Comparison of ENCODE assay signal across 14 cellular contexts in genomic region chr16:69108069-69108904, GRCh38. TPM values are rescaled to one million over a fixed set of nuclear protein-coding genes. Genes with fewer than 3 reads are reported as not detected.
DNase-seq lines count a peak whose midpoint lies in the region; ATAC-seq and TF ChIP-seq lines count a peak whose summit lies in the region.
"Had no signal": no experiment of that assay in that cellular context is flagged by ENCODE, and none has a peak within 500 bp of the region (broad histone marks: within the 10 kb centered on the region; RNA-seq: fewer than 3 reads in every experiment).

No MANE protein-coding gene starts in this region.

- POLR2A ChIA-PET in RWPE1 (lab: Yijun Ruan, JAX; ENCODE audit: low non-redundant PET), result no interaction called here

- peaks cover 32% of the 10 kb centered on the region for H3K4me1 ChIP-seq in GM23338 (ENCODE audit: insufficient read depth)
- H3K4me1 ChIP-seq in iPS-15b (ENCODE audit: control insufficient read depth, insufficient read depth, low read length), result peaks cover 7% of the 10 kb centered on the region
- peaks cover 14% of the 10 kb centered on the region for H3K4me1 ChIP-seq in rectal smooth muscle tissue (ENCODE audit: control insufficient read depth, insufficient read depth, low read length)

- TF ChIP-seq CTCF in GM23338 (conservative IDR thresholded peaks at IDR 0.05; ENCODE audit: low read depth in 2 of 2) (0 out of 4 replicates have a peak, but pooled peaks of 1 of the 2 experiments have one; percentile 5), RWPE1 (conservative IDR thresholded peaks at IDR 0.05; ENCODE audit: low read depth) (no peak)

- peaks cover 51% of the 10 kb centered on the region for H3K36me3 Mint-ChIP-seq in GM23338 (ENCODE audit: low read depth)
- H3K36me3 Mint-ChIP-seq in stimulated activated naive B cell treated with anti-CD40 and anti-IgM and Interleukin-4, amounts not matched to agents 10 μg/mL and 1 μg/mL and 100 μg/mL, for 72 hours, result peaks cover 31 to 49% of the 10 kb centered on the region in 2 donors
- H3K36me3 Mint-ChIP-seq: activated CD8-positive, alpha-beta memory T cell treated with anti-CD3 and anti-CD28 coated beads, Interleukin-2, amount 10 ng/mL, durations not matched to agents 7 days and 5 days had no signal

- H3K9me3 ChIP-seq in iPS-15b (ENCODE audit: control insufficient read depth, insufficient read depth, low read length), result no peaks in the 10 kb centered on the region

- DNase-seq in GM23338 (ENCODE audit: low spot score) (peak; percentile 75), RWPE1 (ENCODE audit: low spot score) (no peak), AML-193 (lab: John Stamatoyannopoulos, UW) (no peak), nucleus accumbens (lab: John Stamatoyannopoulos, UW) (no peak)
- DNase-seq in stimulated activated naive B cell treated with anti-CD40 and anti-IgM and Interleukin-4, amounts not matched to agents 10 μg/mL and 1 μg/mL and 100 μg/mL, for 72 hours, result no peak
- DNase-seq: activated CD8-positive, alpha-beta memory T cell treated with anti-CD3 and anti-CD28 coated beads, Interleukin-2, amount 10 ng/mL, durations not matched to agents 7 days and 5 days; Kasumi-1; NCI-H510A; stimulated activated CD4-positive, alpha-beta T cell treated with anti-CD3 and anti-CD28 coated beads, Interleukin-12 subunit alpha, Interleukin-12 subunit beta, amount 100 ng/mL, for 4 hours; T-helper 1 cell had no signal

- H3K27ac Mint-ChIP-seq in GM23338, result peak overlapping the region; percentile 84
- H3K27ac Mint-ChIP-seq in stimulated activated naive B cell treated with anti-CD40 and anti-IgM and Interleukin-4, amounts not matched to agents 10 μg/mL and 1 μg/mL and 100 μg/mL, for 72 hours, result no peak overlapping the region
- H3K27ac Mint-ChIP-seq: activated CD8-positive, alpha-beta memory T cell treated with anti-CD3 and anti-CD28 coated beads, Interleukin-2, amount 10 ng/mL, durations not matched to agents 7 days and 5 days; memory B cell had no signal

- H3K4me3 Mint-ChIP-seq in GM23338, result peak overlapping the region; percentile 94
- no peak overlapping the region for H3K4me3 Mint-ChIP-seq in stimulated activated naive B cell treated with anti-CD40 and anti-IgM and Interleukin-4, amounts not matched to agents 10 μg/mL and 1 μg/mL and 100 μg/mL, for 72 hours
- H3K4me3 Mint-ChIP-seq: activated CD8-positive, alpha-beta memory T cell treated with anti-CD3 and anti-CD28 coated beads, Interleukin-2, amount 10 ng/mL, durations not matched to agents 7 days and 5 days; memory B cell had no signal

- CTCF ChIA-PET in RWPE1 (lab: Yijun Ruan, JAX), result interaction anchor here (0.5 to 1.4 kb wide), 9 partner anchors 9 to 713 kb away, joined by 3 to 7 read pairs (median 3); no protein-coding TSS in a partner anchor

- H3K4me3 ChIP-seq in GM23338 (peak overlapping the region; percentile 95), iPS-15b (ENCODE audit: low read depth, low read length) (peak overlapping the region; percentile 89), rectal smooth muscle tissue (ENCODE audit: low read length) (peak overlapping the region; percentile 63)

- H3K4me2 ChIP-seq in GM23338, result peak overlapping the region; percentile 99

- H3F3A ChIP-seq in GM23338 (replicated peaks; ENCODE audit: low read depth), result peaks cover 45% of the 10 kb centered on the region; the same call in 1 of the 2 replicates

- peak overlapping the region; percentile 83 for H3K27ac ChIP-seq in GM23338 (ENCODE audit: low read depth)
- H3K27ac ChIP-seq in RWPE1, result peak overlapping the region; percentile 37
- no peak overlapping the region for H3K27ac ChIP-seq in rectal smooth muscle tissue (ENCODE audit: low read depth, low read length)

- H3K36me3 ChIP-seq in GM23338 (ENCODE audit: insufficient read depth) (peaks cover 31% of the 10 kb centered on the region), iPS-15b (ENCODE audit: control insufficient read depth, insufficient read depth, low read length) (peaks cover 30% of the 10 kb centered on the region), rectal smooth muscle tissue (ENCODE audit: control insufficient read depth, insufficient read depth, low read length) (peaks cover 8% of the 10 kb centered on the region)

- peaks cover 43% of the 10 kb centered on the region for H3K4me1 Mint-ChIP-seq in GM23338
- H3K4me1 Mint-ChIP-seq in stimulated activated naive B cell treated with anti-CD40 and anti-IgM and Interleukin-4, amounts not matched to agents 10 μg/mL and 1 μg/mL and 100 μg/mL, for 72 hours, result peaks cover 22 to 38% of the 10 kb centered on the region in 2 donors

- H3K9ac ChIP-seq in iPS-15b (ENCODE audit: low read depth, low read length) (peak overlapping the region; percentile 41), rectal smooth muscle tissue (ENCODE audit: low read length) (no peak overlapping the region)

- peaks cover 46% of the 10 kb centered on the region for H3K79me2 ChIP-seq in GM23338 (replicated peaks; ENCODE audit: insufficient read depth)

- ATAC-seq in GM23338 (peak; percentile 16), GM18511 (IDR thresholded peaks at IDR 0.05; ENCODE audit: unreplicated experiment) (no peak)
- ATAC-seq in stimulated activated naive B cell treated with anti-CD40 and anti-IgM and Interleukin-4, amounts not matched to agents 10 μg/mL and 1 μg/mL and 100 μg/mL, for 72 hours (replicated peaks), result no peak
- ATAC-seq: activated CD8-positive, alpha-beta memory T cell treated with anti-CD3 and anti-CD28 coated beads, Interleukin-2, amount 10 ng/mL, durations not matched to agents 7 days and 5 days had no signal

- H3K9me3 Mint-ChIP-seq in GM23338, result no peaks in the 10 kb centered on the region
- no peaks in the 10 kb centered on the region for H3K9me3 Mint-ChIP-seq in stimulated activated naive B cell treated with anti-CD40 and anti-IgM and Interleukin-4, amounts not matched to agents 10 μg/mL and 1 μg/mL and 100 μg/mL, for 72 hours
- H3K9me3 Mint-ChIP-seq: memory B cell had no signal

- 0 out of 2 replicates have a peak overlapping the region, but pooled peaks have one; percentile 80 for H2AFZ ChIP-seq in GM23338

- no peaks in the 10 kb centered on the region for H3K9me2 ChIP-seq in GM23338 (ENCODE audit: insufficient read depth)

- peaks cover 32% of the 10 kb centered on the region for H3K27me3 Mint-ChIP-seq in GM23338 (ENCODE audit: insufficient read depth, low read depth, poor library complexity)
- peaks cover 39 to 44% of the 10 kb centered on the region in 2 donors for H3K27me3 Mint-ChIP-seq in stimulated activated naive B cell treated with anti-CD40 and anti-IgM and Interleukin-4, amounts not matched to agents 10 μg/mL and 1 μg/mL and 100 μg/mL, for 72 hours

- H4K20me1 ChIP-seq in GM23338 (replicated peaks; ENCODE audit: insufficient read depth), result no peaks in the 10 kb centered on the region; the same call in 1 of the 2 replicates

- H3K27me3 ChIP-seq in GM23338 (ENCODE audit: insufficient read depth) (no peaks in the 10 kb centered on the region), iPS-15b (ENCODE audit: control insufficient read depth, insufficient read depth, low read length) (peaks cover 4% of the 10 kb centered on the region), rectal smooth muscle tissue (ENCODE audit: control insufficient read depth, insufficient read depth, low read length) (peaks cover 3% of the 10 kb centered on the region)

TF ChIP-seq in GM23338, 12 proteins besides CTCF, POLR2A, EP300 and RAD21:
- no peak for TF ChIP-seq ETS1 (IDR thresholded peaks at IDR 0.05)
- TF ChIP-seq POLR2AphosphoS5 (IDR thresholded peaks at IDR 0.05; ENCODE audit: low read depth), result peak; percentile 37; the same call in 1 of the 2 replicates
- TF ChIP-seq JUNB (IDR thresholded peaks at IDR 0.05; ENCODE audit: unreplicated experiment), result no peak
- TF ChIP-seq STAT1 (IDR thresholded peaks at IDR 0.05; ENCODE audit: unreplicated experiment), result no peak
TF ChIP-seq in GM23338: peak in this region for 1.

RNA-seq across cellular contexts. Expression of gene HAS3, which starts 2.8 kb away (rescaled TPM):
- 54.9 and 56.7 TPM in 2 replicates for total RNA-seq in GM23338 (2014; rRNA removed; shearing (Covaris generic))
- 7.3 TPM in 2 replicates for polyA plus RNA-seq in GM23338 (2016; fragmentation: Nextera tagmentation; extraction: Ambion mirVana)

RNA-seq across cellular contexts. Expression of gene CHTF8, which starts 24.1 kb away (rescaled TPM):
- total RNA-seq in GM23338 (2014; rRNA removed; shearing (Covaris generic)), result 147 and 155 TPM in 2 replicates
- 24.4 and 25.5 TPM in 2 replicates for polyA plus RNA-seq in GM23338 (2016; fragmentation: Nextera tagmentation; extraction: Ambion mirVana)

RNA-seq across cellular contexts. Expression of gene UTP4, which starts 24.2 kb away (rescaled TPM):
- total RNA-seq in GM23338 (2014; rRNA removed; shearing (Covaris generic)), result 66.6 and 76.7 TPM in 2 replicates
- polyA plus RNA-seq in GM23338 (2016; fragmentation: Nextera tagmentation; extraction: Ambion mirVana), result 63.2 TPM in 2 replicates
